Comparison of ENCODE assay signal across 11 cellular contexts in the genomic region with DNA sequence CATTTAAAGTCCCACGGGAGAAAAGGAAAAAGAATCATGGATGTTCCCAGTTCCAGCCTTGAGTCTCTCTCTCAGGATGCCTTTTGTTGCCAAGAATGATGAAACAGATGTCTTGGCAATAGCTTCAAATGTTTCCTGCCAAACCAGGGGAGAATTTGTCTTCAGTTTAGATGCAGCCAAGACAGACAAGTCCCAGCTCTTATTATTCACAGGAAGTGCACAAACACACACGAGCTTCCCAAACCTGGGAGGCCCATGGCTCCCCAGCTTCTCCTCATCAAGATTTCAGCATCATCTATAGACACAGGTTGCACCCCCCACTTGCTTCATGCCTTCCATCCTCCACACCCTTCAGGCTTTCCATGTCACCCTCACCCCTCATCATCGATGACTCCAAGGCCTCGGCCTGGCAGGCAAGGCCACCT. TPM values are rescaled to one million over a fixed set of nuclear protein-coding genes. Genes with fewer than 3 reads are reported as not detected.
DNase-seq lines count a peak whose midpoint lies in the region; ATAC-seq, FAIRE-seq and TF ChIP-seq lines count a peak whose summit lies in the region.
"Had no signal": no experiment of that assay in that cellular context is flagged by ENCODE, and none has a peak within 500 bp of the region (broad histone marks: within the 10 kb centered on the region; RNA-seq: fewer than 3 reads in every experiment).

No MANE protein-coding gene starts in this region.

- WGBS in liver = 80% methylated on average over 4 of the region's 4 CpGs
- WGBS in HepG2 (ENCODE audit: low lambda C conversion rate) = 82% methylated on average over 4 of the region's 4 CpGs
- 52 to 53% methylated on average over 4 of the region's 4 CpGs for WGBS in aorta, 2 donors

- ATAC-seq in HepG2 = no peak
- ATAC-seq in aorta (ENCODE audit: low FRiP score) = peak; percentile 61
- ATAC-seq in stimulated activated naive CD8-positive, alpha-beta T cell treated with anti-CD3 and anti-CD28 coated beads, Interleukin-15, Interleukin-2, amounts not matched to agents 100 U/mL and 50 U/mL, for 24 hours = no peak

- H3K79me2 ChIP-seq in HepG2 (ENCODE audit: insufficient read depth, low read length) = no peaks in the 10 kb centered on the region

- H3K27me3 ChIP-seq in liver (ENCODE audit: control insufficient read depth in 4 of 4, insufficient read depth in 4 of 4, low read length in 3 of 4) (no peaks in the 10 kb centered on the region), HepG2 (ENCODE audit: control insufficient read depth in 1 of 2, insufficient read depth in 2 of 2, low read length in 2 of 2) (no peaks in the 10 kb centered on the region), aorta (ENCODE audit: control insufficient read depth in 1 of 2, insufficient read depth in 2 of 2, low read length in 1 of 2) (no peaks in the 10 kb centered on the region)

- H3K9ac ChIP-seq in liver (ENCODE audit: low read depth in 1 of 2, low read length in 2 of 2) (no peak overlapping the region), HepG2 (ENCODE audit: insufficient read depth, low read depth, low read length) (no peak overlapping the region)

- FAIRE-seq in HepG2 (lab: Jason Lieb, UNC) = no peak
- FAIRE-seq: A549 had no signal

- POLR2A ChIA-PET in HepG2 (lab: Yijun Ruan, JAX) = interaction anchor here (0.6 to 36.8 kb wide), 5 partner anchors 11 to 508 kb away, joined by 3 to 1537 read pairs (median 5); a partner anchor contains a TSS

- intact Hi-C loops in HepG2 (cut with micrococcal nuclease; ENCODE audit: unreplicated experiment) (no loop called here), aorta (cut with DNase I) (no loop called here)

- H3K27ac ChIP-seq in liver (ENCODE audit: low read depth in 1 of 2, low read length in 2 of 2) (peak overlapping the region; percentile 49 to 61), HepG2 (ENCODE audit: extremely low read length, insufficient read depth, low read length) (no peak overlapping the region), aorta (ENCODE audit: low read depth in 1 of 2, low read length in 2 of 2) (no peak overlapping the region)

- no peaks in the 10 kb centered on the region for H4K20me1 ChIP-seq in HepG2 (ENCODE audit: insufficient read depth, low read length)

- H3K4me3 ChIP-seq in liver (ENCODE audit: low read depth in 1 of 3, low read length in 3 of 3) = no peak overlapping the region
- no peak overlapping the region for H3K4me3 ChIP-seq in HepG2 (replicated peaks in 1 of 3; ENCODE audit: insufficient read depth in 1 of 3, low read depth in 2 of 3, low read length in 3 of 3)
- no peak overlapping the region for H3K4me3 ChIP-seq in fibroblast of pulmonary artery (replicated peaks; ENCODE audit: low read depth, low read length)
- H3K4me3 ChIP-seq in aorta (ENCODE audit: low read length in 2 of 2) = no peak overlapping the region
- H3K4me3 ChIP-seq: A549 had no signal

- H3K36me3 ChIP-seq in liver (ENCODE audit: control insufficient read depth in 4 of 4, insufficient read depth in 3 of 4, low read depth in 1 of 4, low read length in 3 of 4) = no peaks in the 10 kb centered on the region
- no peaks in the 10 kb centered on the region for H3K36me3 ChIP-seq in HepG2 (replicated peaks in 1 of 2; ENCODE audit: control insufficient read depth in 1 of 2, insufficient read depth in 2 of 2, low read length in 2 of 2)
- no peaks in the 10 kb centered on the region for H3K36me3 ChIP-seq in aorta (ENCODE audit: control insufficient read depth in 1 of 2, insufficient read depth in 2 of 2, low read length in 1 of 2)

- DNase-seq in HepG2 (ENCODE audit: low spot score) (no peak), fibroblast of pulmonary artery (ENCODE audit: low read depth) (peak; percentile 98), occipital lobe (lab: John Stamatoyannopoulos, UW) (peak; percentile 23), aorta (peak; percentile 37 to 57), MV-4-11 (lab: John Stamatoyannopoulos, UW) (no peak)
- no peak for DNase-seq in stimulated activated naive CD8-positive, alpha-beta T cell treated with anti-CD3 and anti-CD28 coated beads, Interleukin-15, Interleukin-2, amounts not matched to agents 100 U/mL and 50 U/mL, for 24 hours
- no peak for DNase-seq in stimulated activated CD4-positive, alpha-beta T cell treated with anti-CD3 and anti-CD28 coated beads, Interleukin-15, amount 100 ng/mL, for 24 hours
- DNase-seq: mesendoderm, SW 1271 had no signal

- TF ChIP-seq CTCF in liver (IDR thresholded peaks at IDR 0.05; ENCODE audit: low read depth, low read length, missing input control) = no peak
- no peak for TF ChIP-seq CTCF in HepG2 (CRISPR knock-in tag; IDR thresholded peaks at IDR 0.05)
- TF ChIP-seq CTCF in fibroblast of pulmonary artery (IDR thresholded peaks at IDR 0.05; ENCODE audit: low read length, missing control alignments) = no peak

- H3K4me1 ChIP-seq in liver (ENCODE audit: control insufficient read depth in 4 of 4, insufficient read depth in 4 of 4, low read length in 3 of 4) = peaks cover 5 to 16% (median 9%) of the 10 kb centered on the region in 4 donors
- peaks cover 29% of the 10 kb centered on the region for H3K4me1 ChIP-seq in HepG2 (ENCODE audit: insufficient read depth, low read length)
- H3K4me1 ChIP-seq in aorta (ENCODE audit: control insufficient read depth in 1 of 2, insufficient read depth in 2 of 2, low read length in 2 of 2) = no peaks in the 10 kb centered on the region

- BruUV-seq in HepG2 (replicated peaks; lab: Mats Ljungman, UMichigan) = no TSS peak

- TF ChIP-seq EP300 in HepG2 (IDR thresholded peaks at IDR 0.05; ENCODE audit: low read depth in 2 of 2, low read length in 2 of 2) (no peak), HepG2 (CRISPR knock-in tag; IDR thresholded peaks at IDR 0.05; ENCODE audit: borderline replicate concordance) (no peak)

- CTCF ChIA-PET in HepG2 (lab: Yijun Ruan, JAX; ENCODE audit: low intra/inter-chr PET ratio, low total read pairs) = no interaction called here

- TF ChIP-seq POLR2A in HepG2 (IDR thresholded peaks at IDR 0.05; ENCODE audit: insufficient read depth in 1 of 2, low read depth in 2 of 2, low read length in 2 of 2) = no peak

- H3K4me2 ChIP-seq in HepG2 (ENCODE audit: low read depth, low read length) = no peak overlapping the region
- H3K4me2 ChIP-seq: A549 had no signal

- in situ Hi-C loops in HepG2 (cut with HindIII; ENCODE audit: extremely low pct_ligation_motif_present, low pct_unique_long_range_greater_than_20kb) = no loop called here

- peak in 1 of 2 donors; percentile 17 for TF ChIP-seq RAD21 in liver (IDR thresholded peaks at IDR 0.05)
- no peak for TF ChIP-seq RAD21 in HepG2 (CRISPR knock-in tag; IDR thresholded peaks at IDR 0.05)

- H3K9me3 ChIP-seq in liver (ENCODE audit: control insufficient read depth in 4 of 4, low read length in 3 of 4) (no peaks in the 10 kb centered on the region), HepG2 (ENCODE audit: low read length) (no peaks in the 10 kb centered on the region), aorta (ENCODE audit: control insufficient read depth, low read length) (no peaks in the 10 kb centered on the region)

- no peak overlapping the region for H2AFZ ChIP-seq in HepG2 (ENCODE audit: low read length)

TF ChIP-seq in HepG2, 621 proteins besides CTCF, POLR2A, EP300 and RAD21:
- TF ChIP-seq ZKSCAN5 (CRISPR knock-in tag; IDR thresholded peaks at IDR 0.05) = no peak

RNA-seq across cellular contexts. Expression of a gene that starts 45.9 kb away (rescaled TPM):
- total RNA-seq in liver (10 to 100 TPM in 1 of 2 donors, 1 to 10 TPM in 1; 7.7 to 14.1 TPM), HepG2 (2016; rRNA removed; fragmentation: Illumina TruSeq; extraction: Trizol) (22.0 and 22.8 TPM in 2 replicates), occipital lobe (10.3 TPM), aorta (10 to 100 TPM; 34.8 to 42.3 TPM)
- polyA plus RNA-seq in liver (10 to 100 TPM in 1 of 2 donors, 1 to 10 TPM in 1; 7.8 to 15.4 TPM), HepG2 (2011; rRNA removed) (15.2 and 17.3 TPM in 2 replicates), aorta (10 to 100 TPM; 27.5 to 33.6 TPM)
- 4.7 and 4.9 TPM in 2 replicates for total RNA-seq in HepG2 (2016; cell fraction: cytosol; rRNA removed; fragmentation: Illumina TruSeq; extraction: Trizol; ENCODE audit: low read depth)
- total RNA-seq in HepG2 (2016; cell fraction: insoluble cytoplasmic fraction; rRNA removed; fragmentation: Illumina TruSeq; extraction: Trizol) = 18.5 and 23.5 TPM in 2 replicates
- total RNA-seq in HepG2 (2016; cell fraction: membrane; rRNA removed; fragmentation: Illumina TruSeq; extraction: Trizol) = 12.9 and 13.2 TPM in 2 replicates
- total RNA-seq in HepG2 (2016; cell fraction: nucleus; rRNA removed; fragmentation: Illumina TruSeq; extraction: Trizol) = 16.8 and 19.0 TPM in 2 replicates
- 9.2 and 11.9 TPM in 2 replicates for polyA plus RNA-seq in HepG2 (2011; cell fraction: cytosol; rRNA removed)
- 20.1 and 23.4 TPM in 2 replicates for polyA plus RNA-seq in HepG2 (2011; cell fraction: nucleus; rRNA removed)
- polyA plus RNA-seq in HepG2 (2012) = 13.4 and 14.5 TPM in 2 replicates
- polyA plus RNA-seq in HepG2 (2016; cell fraction: cytosol; fragmentation: Illumina TruSeq; extraction: Trizol; ENCODE audit: low read depth) = 5.3 and 5.4 TPM in 2 replicates
- 19.1 and 22.3 TPM in 2 replicates for polyA plus RNA-seq in HepG2 (2016; cell fraction: insoluble cytoplasmic fraction; fragmentation: Illumina TruSeq; extraction: Trizol; ENCODE audit: low read depth)
- 8.7 and 10.7 TPM in 2 replicates for polyA plus RNA-seq in HepG2 (2016; cell fraction: membrane; fragmentation: Illumina TruSeq; extraction: Trizol; ENCODE audit: low read depth)
- polyA plus RNA-seq in HepG2 (2016; cell fraction: nucleus; fragmentation: Illumina TruSeq; extraction: Trizol; ENCODE audit: insufficient read depth, low read depth) = 19.4 and 22.9 TPM in 2 replicates
- polyA minus RNA-seq in HepG2 (2011; rRNA and poly(A)+ RNA removed; ENCODE audit: low replicate concordance) = 14.3 and 29.5 TPM in 2 replicates
- polyA minus RNA-seq in HepG2 (2011; cell fraction: cytosol; rRNA and poly(A)+ RNA removed) = 11.9 and 13.8 TPM in 2 replicates
- 28.6 and 28.8 TPM in 2 replicates for polyA minus RNA-seq in HepG2 (2011; cell fraction: nucleus; rRNA and poly(A)+ RNA removed)

Comparison
In these comparisons a context has a peak if more than half of its experiments do, and no peak if none do; other contexts are left out.
1. H3K27ac ChIP-seq: peak in liver (2 of 2); none in HepG2 (single experiment) and aorta (0 of 2).
2. DNase-seq: peak in fibroblast of pulmonary artery (single experiment), occipital lobe (single experiment) and aorta (2 of 2); none in HepG2 (single experiment), MV-4-11 (single experiment), stimulated activated naive CD8-positive, alpha-beta T cell treated with anti-CD3 and anti-CD28 coated beads, Interleukin-15, Interleukin-2, amounts not matched to agents 100 U/mL and 50 U/mL, for 24 hours (single experiment) and stimulated activated CD4-positive, alpha-beta T cell treated with anti-CD3 and anti-CD28 coated beads, Interleukin-15, amount 100 ng/mL, for 24 hours (single experiment).